ENCODE assay signal across 13 cellular contexts in the genomic region with DNA sequence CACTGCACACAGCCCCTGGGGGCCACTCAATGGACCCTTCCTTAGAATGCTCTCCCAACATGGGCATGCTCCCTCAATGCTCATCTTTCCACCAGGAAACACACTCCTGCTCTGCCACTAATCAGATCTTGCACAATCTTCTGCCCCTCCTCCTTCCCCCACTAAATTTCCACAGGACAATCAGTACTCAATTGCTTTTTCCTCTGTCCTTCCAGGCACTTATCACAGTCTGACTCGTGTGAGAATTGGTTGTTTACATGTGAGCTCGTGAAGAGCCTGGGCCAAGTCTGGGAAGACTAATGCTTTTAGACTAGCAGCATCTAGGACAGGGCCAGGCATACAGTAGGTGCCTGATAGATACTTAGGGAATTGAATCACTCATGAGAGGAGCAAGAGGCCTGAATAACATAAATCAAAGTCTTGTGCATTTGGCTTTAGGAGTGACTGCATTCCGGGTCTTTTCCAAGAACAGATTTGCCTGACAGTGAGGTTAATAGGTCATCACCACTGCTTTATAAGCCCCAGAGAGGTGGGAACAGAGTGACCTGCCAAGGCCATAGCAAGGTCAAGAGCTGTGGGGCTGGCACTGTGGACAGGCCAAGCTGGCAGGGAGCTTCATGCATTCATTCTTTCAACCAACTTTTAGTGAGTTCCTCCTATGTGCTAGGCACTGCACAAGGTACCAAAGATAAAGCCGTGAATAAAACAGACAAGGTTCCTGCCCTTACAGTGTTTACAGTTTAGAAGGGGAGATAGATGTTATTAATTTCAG. TPM values are rescaled to one million over a fixed set of nuclear protein-coding genes. Genes with fewer than 3 reads are reported as not detected.
A peak's percentile ranks its signal among the peaks of the same experiment; 100 is the strongest.
DNase-seq lines count a peak whose midpoint lies in the region; ATAC-seq and TF ChIP-seq lines count a peak whose summit lies in the region.
"Had no signal": no experiment of that assay in that cellular context is flagged by ENCODE, and none has a peak within 500 bp of the region (broad histone marks: within the 10 kb centered on the region; RNA-seq: fewer than 3 reads in every experiment).

No MANE protein-coding gene starts in this region.

- H3K27me3 Mint-ChIP-seq in Caco-2 (ENCODE audit: insufficient read depth, unreplicated experiment): no peaks in the 10 kb centered on the region
- H3K27me3 Mint-ChIP-seq: B cell had no signal

- H3F3A ChIP-seq in GM23248 (ENCODE audit: insufficient read depth): no peaks in the 10 kb centered on the region

- no peak overlapping the region for H3K4me2 ChIP-seq in GM23248 (ENCODE audit: unreplicated experiment)

- H3K4me3 ChIP-seq in GM23248: no peak overlapping the region
- no peak overlapping the region for H3K4me3 ChIP-seq in body of pancreas
- no peak overlapping the region for H3K4me3 ChIP-seq in right atrium auricular region
- H3K4me3 ChIP-seq in sigmoid colon: no peak overlapping the region
- H3K4me3 ChIP-seq in Caco-2 (ENCODE audit: low read depth, low read length): no peak overlapping the region

- H3K36me3 Mint-ChIP-seq in Caco-2 (ENCODE audit: insufficient read depth, unreplicated experiment): no peaks in the 10 kb centered on the region
- H3K36me3 Mint-ChIP-seq: activated naive CD4-positive, alpha-beta T cell treated with anti-CD3 and anti-CD28 coated beads, Interleukin-2, amount 10 ng/mL, durations not matched to agents 7 days and 5 days had no signal

- no peaks in the 10 kb centered on the region for H3K79me2 ChIP-seq in GM23248 (ENCODE audit: insufficient read depth)

- H4K20me1 ChIP-seq in GM23248 (ENCODE audit: insufficient read depth): no peaks in the 10 kb centered on the region

- BruUV-seq in Caco-2 (replicated peaks; lab: Mats Ljungman, UMichigan): no TSS peak

- H3K4me1 Mint-ChIP-seq in Caco-2 (ENCODE audit: low read depth, unreplicated experiment): no peaks in the 10 kb centered on the region

- ATAC-seq in body of pancreas: peak; percentile 64

- DNase-seq in GM23248: peak; percentile 17
- peak; percentile 28 to 67 (median 34) for DNase-seq in body of pancreas
- DNase-seq in right atrium auricular region (ENCODE audit: low spot score): peak; percentile 70
- DNase-seq in sigmoid colon: peak; percentile 83
- no peak for DNase-seq in Caco-2
- no peak for DNase-seq in ecto neural progenitor cell (ENCODE audit: low spot score)
- DNase-seq in NCI-H2171 treated with DMSO at 0.1 percent for 48 hours (lab: John Stamatoyannopoulos, UW): no peak
- no peak for DNase-seq in UCSD-AML1 (lab: John Stamatoyannopoulos, UW; ENCODE audit: unreplicated experiment)
- DNase-seq: activated naive CD4-positive, alpha-beta T cell treated with anti-CD3 and anti-CD28 coated beads, Interleukin-2, amount 10 ng/mL, durations not matched to agents 7 days and 5 days; KG1; NCI-H510A treated with DMSO at 0.1 percent for 48 hours; retina had no signal

- CTCF ChIA-PET in Caco-2 (lab: Charles Lee): interaction anchor here (0.5 kb wide), 1 partner anchor 159 kb away, joined by 4 read pairs; no protein-coding TSS in a partner anchor

- H3K9me3 ChIP-seq in GM23248 (ENCODE audit: low read depth) (no peaks in the 10 kb centered on the region), body of pancreas (no peaks in the 10 kb centered on the region), right atrium auricular region (no peaks in the 10 kb centered on the region), sigmoid colon (no peaks in the 10 kb centered on the region), Caco-2 (no peaks in the 10 kb centered on the region)

- no peak for TF ChIP-seq POLR2A in body of pancreas (IDR thresholded peaks at IDR 0.05)
- TF ChIP-seq POLR2A in sigmoid colon (IDR thresholded peaks at IDR 0.05): no peak

- in situ Hi-C loops in GM23248 (cut with MboI): no loop called here

- no peaks in the 10 kb centered on the region for H3K9me3 Mint-ChIP-seq in Caco-2 (ENCODE audit: unreplicated experiment)
- H3K9me3 Mint-ChIP-seq: activated naive CD4-positive, alpha-beta T cell treated with anti-CD3 and anti-CD28 coated beads, Interleukin-2, amount 10 ng/mL, durations not matched to agents 7 days and 5 days had no signal

- no peak overlapping the region for H3K4me3 Mint-ChIP-seq in Caco-2 (ENCODE audit: unreplicated experiment)
- H3K4me3 Mint-ChIP-seq: activated naive CD4-positive, alpha-beta T cell treated with anti-CD3 and anti-CD28 coated beads, Interleukin-2, amount 10 ng/mL, durations not matched to agents 7 days and 5 days; B cell had no signal

- no peak overlapping the region for H3K9ac ChIP-seq in GM23248

- POLR2A ChIA-PET in Caco-2 (lab: Charles Lee): no interaction called here

- H3K9me2 ChIP-seq in GM23248 (ENCODE audit: insufficient read depth): no peaks in the 10 kb centered on the region

- H3K36me3 ChIP-seq in GM23248 (ENCODE audit: low read depth) (no peaks in the 10 kb centered on the region), body of pancreas (replicated peaks in 1 of 2; ENCODE audit: insufficient read depth in 1 of 2, low read depth in 2 of 2) (no peaks in the 10 kb centered on the region), right atrium auricular region (no peaks in the 10 kb centered on the region), sigmoid colon (no peaks in the 10 kb centered on the region), Caco-2 (ENCODE audit: control insufficient read depth, insufficient read depth, low read length) (no peaks in the 10 kb centered on the region)

- H2AFZ ChIP-seq in GM23248: no peak overlapping the region

- H3K27ac ChIP-seq in GM23248 (no peak overlapping the region), body of pancreas (peak overlapping the region; percentile 18 to 80 (median 69)), right atrium auricular region (peak overlapping the region; percentile 57 to 66), sigmoid colon (peak overlapping the region; percentile 59 to 69 (median 68))

- H3K27me3 ChIP-seq in GM23248 (replicated peaks; ENCODE audit: insufficient read depth) (no peaks in the 10 kb centered on the region), body of pancreas (no peaks in the 10 kb centered on the region), right atrium auricular region (no peaks in the 10 kb centered on the region), sigmoid colon (peaks cover 0 to 4% (median 0%) of the 10 kb centered on the region in 3 donors), Caco-2 (replicated peaks; ENCODE audit: control insufficient read depth, insufficient read depth, low read length) (no peaks in the 10 kb centered on the region)

- H3K27ac Mint-ChIP-seq in Caco-2 (ENCODE audit: unreplicated experiment): no peak overlapping the region

- intact Hi-C loops in body of pancreas (cut with DNase I): no loop called here
- intact Hi-C loops in sigmoid colon (cut with DNase I): no loop called here
- intact Hi-C loops in Caco-2 (cut with micrococcal nuclease; ENCODE audit: unreplicated experiment): no loop called here

- no peaks in the 10 kb centered on the region for H3K4me1 ChIP-seq in GM23248 (ENCODE audit: insufficient read depth)
- peaks cover 53% of the 10 kb centered on the region for H3K4me1 ChIP-seq in body of pancreas
- H3K4me1 ChIP-seq in right atrium auricular region: peaks cover 0 to 52% of the 10 kb centered on the region in 2 donors
- H3K4me1 ChIP-seq in sigmoid colon: peaks cover 0 to 23% (median 21%) of the 10 kb centered on the region in 4 donors
- H3K4me1 ChIP-seq in Caco-2: no peaks in the 10 kb centered on the region

- TF ChIP-seq EP300 in sigmoid colon (IDR thresholded peaks at IDR 0.05): peak; percentile 13 to 78 (median 48)

- TF ChIP-seq CTCF in body of pancreas (IDR thresholded peaks at IDR 0.05): no peak
- TF ChIP-seq CTCF in right atrium auricular region (IDR thresholded peaks at IDR 0.05): no peak
- no peak for TF ChIP-seq CTCF in sigmoid colon (IDR thresholded peaks at IDR 0.05)
- TF ChIP-seq CTCF in Caco-2 (IDR thresholded peaks at IDR 0.05; ENCODE audit: insufficient read depth in 1 of 2, low read depth in 1 of 2, low read length in 1 of 2, severe bottlenecking in 1 of 2, unreplicated experiment in 1 of 2): no peak

- WGBS in GM23248 (ENCODE audit: low coverage in 1 of 2, low lambda C conversion rate in 2 of 2, missing lambda C conversion rate in 2 of 2), 2 experiments: 11 to 21% methylated on average over 4 of the region's 4 CpGs
- 7 to 27% methylated on average over 4 of the region's 4 CpGs for WGBS in body of pancreas, 2 donors
- 40 to 55% methylated on average over 4 of the region's 4 CpGs for WGBS in sigmoid colon, 2 donors

RNA-seq across cellular contexts. Expression of gene PRPS1, which starts 55.0 kb away (rescaled TPM):
- 76.7 and 96.9 TPM in 2 replicates for total RNA-seq in GM23248 (2014; rRNA removed; shearing (Covaris generic))
- polyA plus RNA-seq in GM23248 (2016; fragmentation: Nextera tagmentation; extraction: Ambion mirVana): 87.7 and 92.1 TPM in 2 replicates
- total RNA-seq in body of pancreas: 10 to 100 TPM in 1 of 2 donors, 1 to 10 TPM in 1; 6.5 to 18.1 TPM
- 10 to 100 TPM; 19.0 to 23.8 TPM for total RNA-seq in right atrium auricular region
- total RNA-seq in sigmoid colon: 10 to 100 TPM; 16.3 to 35.8 (median 21.5) TPM
- polyA plus RNA-seq in sigmoid colon: 10 to 100 TPM in 2 of 3 donors, 1 to 10 TPM in 1; 9.6 to 24.4 (median 10.6) TPM
- 30.0 and 34.3 TPM in 2 replicates for total RNA-seq in Caco-2 (2022)

Comparison
In these comparisons a context has a peak if more than half of its experiments do, and no peak if none do; other contexts are left out.
1. DNase-seq: peak in GM23248 (single experiment), body of pancreas (4 of 4), right atrium auricular region (single experiment) and sigmoid colon (single experiment); none in Caco-2 (0 of 2), ecto neural progenitor cell (single experiment), NCI-H2171 treated with DMSO at 0.1 percent for 48 hours (single experiment) and UCSD-AML1 (single experiment).